ENCODE assay signal across 20 cellular contexts in the genomic region with DNA sequence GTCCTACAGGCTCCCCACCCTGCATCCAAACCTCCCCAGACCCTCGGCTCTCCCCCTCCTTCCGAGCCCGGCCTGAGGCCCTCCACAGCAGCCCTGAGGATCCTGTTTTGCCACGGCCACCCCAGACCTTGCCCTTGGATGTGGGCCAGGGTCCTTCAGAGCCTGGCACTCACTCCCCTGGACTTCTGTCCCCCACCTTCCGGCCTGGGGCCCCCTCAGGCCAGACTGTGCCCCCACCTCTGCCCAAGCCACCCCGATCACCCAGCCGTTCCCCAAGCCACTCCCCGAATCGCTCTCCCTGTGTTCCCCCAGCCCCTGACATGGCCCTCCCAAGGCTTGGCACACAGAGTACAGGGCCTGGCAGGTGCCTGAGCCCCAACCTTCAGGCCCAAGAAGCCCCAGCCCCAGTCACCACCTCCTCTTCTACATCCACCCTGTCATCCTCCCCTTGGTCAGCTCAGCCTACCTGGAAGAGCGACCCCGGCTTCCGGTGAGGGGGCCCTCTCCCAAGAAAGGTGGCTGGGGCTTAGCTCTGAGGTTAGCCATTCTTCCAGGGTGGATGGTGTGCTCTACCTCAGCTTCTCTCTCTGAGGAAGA. TPM values are rescaled to one million over a fixed set of nuclear protein-coding genes. Genes with fewer than 3 reads are reported as not detected.
DNase-seq lines count a peak whose midpoint lies in the region; ATAC-seq and TF ChIP-seq lines count a peak whose summit lies in the region.
"Had no signal": no experiment of that assay in that cellular context is flagged by ENCODE, and none has a peak within 500 bp of the region (broad histone marks: within the 10 kb centered on the region; RNA-seq: fewer than 3 reads in every experiment).

No MANE protein-coding gene starts in this region.

- H3K27ac ChIP-seq in endodermal cell (ENCODE audit: low read depth, low read length): no peak overlapping the region
- peak overlapping the region; percentile 93 for H3K27ac ChIP-seq in parathyroid adenoma
- H3K27ac ChIP-seq: A549, GM23248, HL-60 had no signal

- H3K27ac Mint-ChIP-seq in CD14-positive monocyte (peak overlapping the region in 2 of 7 donors; percentile 14 to 50), endodermal cell (no peak overlapping the region)
- no peak overlapping the region for H3K27ac Mint-ChIP-seq in activated T-cell treated with anti-CD3 and anti-CD28 coated beads, Interleukin-2, amount 50 U/mL, for 72 hours
- H3K27ac Mint-ChIP-seq: CD4-positive, CD25-positive, alpha-beta regulatory T cell; HFFc6 had no signal

- no peaks in the 10 kb centered on the region for H3K4me1 ChIP-seq in endodermal cell (ENCODE audit: control insufficient read depth, insufficient read depth, low read length)
- H3K4me1 ChIP-seq in parathyroid adenoma: peaks cover 33% of the 10 kb centered on the region

- intact Hi-C loops in CD14-positive monocyte (cut with micrococcal nuclease): no loop called here

- WGBS in endodermal cell (ENCODE audit: insufficient coverage in 1 of 2, insufficient read length in 1 of 2), 2 experiments: 88 to 100% methylated on average over 4 to 12 of the region's 12 CpGs

- TF ChIP-seq CTCF in CD14-positive monocyte (IDR thresholded peaks at IDR 0.05) (no peak), endodermal cell (conservative IDR thresholded peaks at IDR 0.05) (no peak), parathyroid adenoma (IDR thresholded peaks at IDR 0.05) (no peak)

- peaks cover 1 to 4% (median 2%) of the 10 kb centered on the region in 3 donors for H3K27me3 Mint-ChIP-seq in CD14-positive monocyte (ENCODE audit: low read depth in 3 of 3)
- peaks cover 5% of the 10 kb centered on the region for H3K27me3 Mint-ChIP-seq in endodermal cell (ENCODE audit: insufficient read depth)
- H3K27me3 Mint-ChIP-seq in activated T-cell treated with anti-CD3 and anti-CD28 coated beads, Interleukin-2, amount 50 U/mL, for 72 hours (ENCODE audit: low read depth): no peaks in the 10 kb centered on the region

- H3K4me1 Mint-ChIP-seq in CD14-positive monocyte: peaks cover 8% of the 10 kb centered on the region
- no peaks in the 10 kb centered on the region for H3K4me1 Mint-ChIP-seq in endodermal cell
- H3K4me1 Mint-ChIP-seq in activated T-cell treated with anti-CD3 and anti-CD28 coated beads, Interleukin-2, amount 50 U/mL, for 72 hours (ENCODE audit: low read depth): peaks cover 4% of the 10 kb centered on the region
- H3K4me1 Mint-ChIP-seq: CD8-positive, alpha-beta memory T cell had no signal

- no peak overlapping the region for H2AFZ ChIP-seq in parathyroid adenoma
- H2AFZ ChIP-seq: GM23248 had no signal

- no peaks in the 10 kb centered on the region for H3K36me3 ChIP-seq in endodermal cell (ENCODE audit: control insufficient read depth, insufficient read depth, low read length)
- H3K36me3 ChIP-seq in parathyroid adenoma (ENCODE audit: control insufficient read depth, insufficient read depth, low read length): no peaks in the 10 kb centered on the region

- no peak overlapping the region for H3K4me3 Mint-ChIP-seq in CD14-positive monocyte
- no peak overlapping the region for H3K4me3 Mint-ChIP-seq in endodermal cell
- no peak overlapping the region for H3K4me3 Mint-ChIP-seq in activated T-cell treated with anti-CD3 and anti-CD28 coated beads, Interleukin-2, amount 50 U/mL, for 72 hours
- H3K4me3 Mint-ChIP-seq: CD4-positive, CD25-positive, alpha-beta regulatory T cell; CD8-positive, alpha-beta memory T cell; HFFc6 had no signal

- peak overlapping the region; percentile 89 for H3K4me2 ChIP-seq in parathyroid adenoma (ENCODE audit: low read length)
- H3K4me2 ChIP-seq: A549 had no signal

- no peak overlapping the region for H3K9ac ChIP-seq in endodermal cell (ENCODE audit: extremely low read depth, low read length, poor library complexity, severe bottlenecking)
- no peak overlapping the region for H3K9ac ChIP-seq in parathyroid adenoma
- H3K9ac ChIP-seq: GM23248 had no signal

- ATAC-seq in GM19397 (IDR thresholded peaks at IDR 0.05; ENCODE audit: unreplicated experiment) (no peak), GM21515 (IDR thresholded peaks at IDR 0.05; ENCODE audit: unreplicated experiment) (no peak)
- no peak for ATAC-seq in activated T-cell treated with anti-CD3 and anti-CD28 coated beads, Interleukin-2, amount 50 U/mL, for 72 hours (replicated peaks in 1 of 2)
- ATAC-seq: A549, GM12878, HCT116, K562 had no signal

- H3K9me3 ChIP-seq in endodermal cell (ENCODE audit: control insufficient read depth, low read length): no peaks in the 10 kb centered on the region
- no peaks in the 10 kb centered on the region for H3K9me3 ChIP-seq in parathyroid adenoma (ENCODE audit: control insufficient read depth, low read length)
- H3K9me3 ChIP-seq: A549 had no signal

- H3K27me3 ChIP-seq in endodermal cell (ENCODE audit: control insufficient read depth, insufficient read depth, low read length, poor library complexity, severe bottlenecking) (no peaks in the 10 kb centered on the region), parathyroid adenoma (ENCODE audit: control insufficient read depth, insufficient read depth, low read length) (no peaks in the 10 kb centered on the region)

- H3K4me3 ChIP-seq in endodermal cell (ENCODE audit: low read length): no peak overlapping the region
- peak overlapping the region; percentile 86 for H3K4me3 ChIP-seq in parathyroid adenoma (ENCODE audit: low read depth, low read length)
- H3K4me3 ChIP-seq: A549, GM12878, GM23248, K562 had no signal

- H3K36me3 Mint-ChIP-seq in CD14-positive monocyte (no peaks in the 10 kb centered on the region), endodermal cell (ENCODE audit: low read depth) (no peaks in the 10 kb centered on the region)
- no peaks in the 10 kb centered on the region for H3K36me3 Mint-ChIP-seq in activated T-cell treated with anti-CD3 and anti-CD28 coated beads, Interleukin-2, amount 50 U/mL, for 72 hours (ENCODE audit: insufficient read depth in 2 of 2)
- H3K36me3 Mint-ChIP-seq: CD4-positive, CD25-positive, alpha-beta regulatory T cell; CD8-positive, alpha-beta memory T cell had no signal

- H3K9me3 Mint-ChIP-seq in CD14-positive monocyte (peaks cover 0 to 2% (median 0%) of the 10 kb centered on the region in 7 donors), endodermal cell (no peaks in the 10 kb centered on the region)
- no peaks in the 10 kb centered on the region for H3K9me3 Mint-ChIP-seq in activated T-cell treated with anti-CD3 and anti-CD28 coated beads, Interleukin-2, amount 50 U/mL, for 72 hours
- H3K9me3 Mint-ChIP-seq: CD4-positive, CD25-positive, alpha-beta regulatory T cell; CD8-positive, alpha-beta memory T cell; HFFc6 had no signal

- DNase-seq in CD14-positive monocyte (ENCODE audit: low spot score) (peak; percentile 42), endodermal cell (peak; percentile 46), NCI-H187 treated with DMSO at 0.1 percent for 48 hours (lab: John Stamatoyannopoulos, UW) (no peak)
- DNase-seq in activated T-cell treated with anti-CD3 and anti-CD28 coated beads, Interleukin-2, amount 50 U/mL, for 72 hours: no peak
- DNase-seq: AML-193; CD4-positive, CD25-positive, alpha-beta regulatory T cell; CD8-positive, alpha-beta memory T cell; COR-L47; DMS 273 treated with DMSO at 0.1 percent for 48 hours; EL; GM23248; HFFc6 had no signal

- H3K79me2 ChIP-seq in parathyroid adenoma: peaks cover 32% of the 10 kb centered on the region

RNA-seq across cellular contexts. Expression of a gene that starts 2.9 kb away (rescaled TPM):
- polyA plus RNA-seq in CD14-positive monocyte: not detected
- total RNA-seq in endodermal cell: 1 to 10 TPM; 3.5 to 5.4 TPM
- 2.8 TPM for polyA plus RNA-seq in endodermal cell (2013, experiment 1 of 2)
- 2.0 TPM for polyA plus RNA-seq in endodermal cell (2013, experiment 2 of 2)
- total RNA-seq in activated T-cell treated with anti-CD3 and anti-CD28 coated beads, Interleukin-2, amount 50 U/mL, for 72 hours: under 1 TPM; 0.29 to 0.37 TPM
- total RNA-seq: CD4-positive, CD25-positive, alpha-beta regulatory T cell; GM23248 had no signal
- polyA plus RNA-seq: CD8-positive, alpha-beta memory T cell had no signal

RNA-seq across cellular contexts. Expression of a gene that starts 14.7 kb away (rescaled TPM):
- not detected for polyA plus RNA-seq in CD14-positive monocyte
- 1 to 10 TPM; 4.1 to 4.6 TPM for total RNA-seq in endodermal cell
- polyA plus RNA-seq in endodermal cell (2013, experiment 1 of 2): 13.1 TPM
- 15.3 TPM for polyA plus RNA-seq in endodermal cell (2013, experiment 2 of 2)
- total RNA-seq in activated T-cell treated with anti-CD3 and anti-CD28 coated beads, Interleukin-2, amount 50 U/mL, for 72 hours: not detected
- total RNA-seq: CD4-positive, CD25-positive, alpha-beta regulatory T cell; CD8-positive, alpha-beta memory T cell; GM12878; GM23248 had no signal
- polyA plus RNA-seq: A549; CD4-positive, CD25-positive, alpha-beta regulatory T cell; CD8-positive, alpha-beta memory T cell; GM23248 had no signal

RNA-seq across cellular contexts. Expression of a gene that starts 18.3 kb away (rescaled TPM):
- polyA plus RNA-seq in CD14-positive monocyte: 1 to 10 TPM; 3.4 to 7.6 TPM
- 10 to 100 TPM in 1 of 2 donors, 1 to 10 TPM in 1; 8.0 to 10.4 TPM for total RNA-seq in endodermal cell
- polyA plus RNA-seq in endodermal cell (2013, experiment 1 of 2): 27.7 TPM
- polyA plus RNA-seq in endodermal cell (2013, experiment 2 of 2): 20.3 TPM
- 10 to 100 TPM in 1 of 2 donors, 1 to 10 TPM in 1; 6.8 to 13.5 TPM for total RNA-seq in activated T-cell treated with anti-CD3 and anti-CD28 coated beads, Interleukin-2, amount 50 U/mL, for 72 hours

RNA-seq across cellular contexts. Expression of a gene that starts 34.4 kb away (rescaled TPM):
- 10 to 100 TPM; 26.1 to 26.5 TPM for polyA plus RNA-seq in CD14-positive monocyte
- 10 to 100 TPM; 18.9 to 21.7 TPM for total RNA-seq in endodermal cell
- 30.3 TPM for polyA plus RNA-seq in endodermal cell (2013, experiment 1 of 2)
- 28.4 TPM for polyA plus RNA-seq in endodermal cell (2013, experiment 2 of 2)
- 10 to 100 TPM; 26.9 to 27.8 TPM for total RNA-seq in activated T-cell treated with anti-CD3 and anti-CD28 coated beads, Interleukin-2, amount 50 U/mL, for 72 hours

RNA-seq across cellular contexts. Expression of a gene that starts 44.5 kb away (rescaled TPM):
- under 1 TPM; 0.87 to 0.88 TPM for polyA plus RNA-seq in CD14-positive monocyte
- total RNA-seq in endodermal cell: 10 to 100 TPM; 23.6 to 35.8 TPM
- polyA plus RNA-seq in endodermal cell (2013, experiment 1 of 2): 31.8 TPM
- 25.8 TPM for polyA plus RNA-seq in endodermal cell (2013, experiment 2 of 2)
- total RNA-seq in activated T-cell treated with anti-CD3 and anti-CD28 coated beads, Interleukin-2, amount 50 U/mL, for 72 hours: 10 to 100 TPM; 33.1 to 40.2 TPM

Comparison
In these comparisons a context has a peak if more than half of its experiments do, and no peak if none do; other contexts are left out.
1. DNase-seq: peak in CD14-positive monocyte (single experiment) and endodermal cell (single experiment); none in NCI-H187 treated with DMSO at 0.1 percent for 48 hours (single experiment) and activated T-cell treated with anti-CD3 and anti-CD28 coated beads, Interleukin-2, amount 50 U/mL, for 72 hours (0 of 2).
2. RNA of a gene that starts 14.7 kb away (total RNA-seq): 4.1 to 4.6 TPM in endodermal cell; not detected in activated T-cell treated with anti-CD3 and anti-CD28 coated beads, Interleukin-2, amount 50 U/mL, for 72 hours; every median in the first group is over 4 times any median in the second.